8 cellular contexts compared by ENCODE assay signal in the genomic region with DNA sequence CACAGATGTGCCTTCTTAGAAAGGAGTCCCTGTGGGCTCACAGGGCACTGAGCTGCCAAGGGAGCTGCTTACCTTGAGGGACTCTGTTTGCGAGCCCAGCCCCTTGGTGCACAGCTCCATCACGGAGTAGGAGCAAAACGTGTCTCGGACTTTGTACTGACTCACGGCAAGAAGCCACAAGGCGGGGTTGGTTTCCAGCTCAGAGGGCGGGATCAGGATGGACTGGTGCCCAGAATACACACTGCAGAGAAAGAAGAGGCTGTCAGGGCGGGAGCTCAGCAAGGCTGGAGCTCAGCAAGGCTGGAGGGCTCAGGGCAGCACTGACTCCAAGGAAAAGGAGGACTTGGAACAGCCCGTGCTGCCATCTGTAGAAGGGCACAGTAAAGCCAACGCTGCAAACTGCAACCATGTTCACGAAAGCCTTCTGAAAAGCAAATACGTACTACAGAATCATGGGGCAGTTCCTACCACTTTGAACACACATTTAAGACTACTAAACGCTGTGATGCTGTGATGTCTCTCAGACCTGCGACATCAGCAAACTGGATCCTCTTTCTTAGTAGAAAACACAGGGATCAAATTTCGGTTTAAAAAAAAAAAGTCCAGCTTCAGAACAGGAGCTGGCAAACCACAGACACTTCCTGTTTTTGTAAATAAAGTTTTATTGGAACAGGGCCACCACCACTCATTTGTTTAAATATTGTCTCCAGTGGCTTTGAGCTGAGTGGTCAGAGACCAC.
DNase-seq lines count a peak whose midpoint lies in the region; ATAC-seq, FAIRE-seq and TF ChIP-seq lines count a peak whose summit lies in the region.

No MANE protein-coding gene starts in this region.

- no peak overlapping the region for H3K4me3 ChIP-seq in bronchial epithelial cell (ENCODE audit: low read depth, low read length)
- H3K4me3 ChIP-seq in kidney epithelial cell (ENCODE audit: low read depth, low read length): no peak overlapping the region

- TF ChIP-seq CTCF in bronchial epithelial cell (IDR thresholded peaks at IDR 0.05; ENCODE audit: insufficient read depth, low read length, severe bottlenecking) (peak; percentile 11), kidney epithelial cell (IDR thresholded peaks at IDR 0.05; ENCODE audit: insufficient read depth, low read length, poor library complexity, severe bottlenecking) (peak; percentile 8)

- H3K27me3 ChIP-seq in bronchial epithelial cell (ENCODE audit: control insufficient read depth, insufficient read depth, low read length): peaks cover 1% of the 10 kb centered on the region
- no peaks in the 10 kb centered on the region for H3K27me3 ChIP-seq in kidney epithelial cell (ENCODE audit: control insufficient read depth, insufficient read depth, low read length)

- no peaks in the 10 kb centered on the region for H3K36me3 ChIP-seq in bronchial epithelial cell (ENCODE audit: control insufficient read depth, insufficient read depth, low read length)
- peaks cover 2% of the 10 kb centered on the region for H3K36me3 ChIP-seq in kidney epithelial cell (ENCODE audit: control insufficient read depth, insufficient read depth, low read length)

- FAIRE-seq in bronchial epithelial cell (lab: Jason Lieb, UNC): no peak

- DNase-seq in DMS53 (lab: John Stamatoyannopoulos, UW): peak; percentile 87
- DNase-seq in LHCN-M2 (ENCODE audit: low read depth): peak; percentile 94
- peak; percentile 1 for DNase-seq in SKM-1 (lab: John Stamatoyannopoulos, UW; ENCODE audit: unreplicated experiment)
- peak; percentile 90 for DNase-seq in bronchial epithelial cell (ENCODE audit: low read depth)
- peak; percentile 81 for DNase-seq in kidney epithelial cell (ENCODE audit: low read depth)
- peak; percentile 26 to 27 for DNase-seq in stimulated activated CD4-positive, alpha-beta T cell treated with anti-CD3 and anti-CD28 coated beads, Interleukin-2, amount 100 ng/mL, for 24 hours

- ATAC-seq in HG03025 (IDR thresholded peaks at IDR 0.05; ENCODE audit: low FRiP score, unreplicated experiment) (no peak), GM19395 (IDR thresholded peaks at IDR 0.05; ENCODE audit: unreplicated experiment) (no peak)

Comparison
In these comparisons a context has a peak if more than half of its experiments do, and no peak if none do; other contexts are left out.
1. DNase-seq: peak in every context shown above with its lines; median percentile 94 in LHCN-M2; 90 in bronchial epithelial cell; 87 in DMS53; 81 in kidney epithelial cell; 26 in stimulated activated CD4-positive, alpha-beta T cell treated with anti-CD3 and anti-CD28 coated beads, Interleukin-2, amount 100 ng/mL, for 24 hours; 1 in SKM-1.